In genomic region chr12:26126340-26127284, GRCh38 we compare ENCODE assay signal across 8 cellular contexts. TPM values are rescaled to one million over a fixed set of nuclear protein-coding genes. Genes with fewer than 3 reads are reported as not detected.
DNase-seq lines count a peak whose midpoint lies in the region; ATAC-seq and TF ChIP-seq lines count a peak whose summit lies in the region.

No MANE protein-coding gene starts in this region.

- peaks cover 96% of the 10 kb centered on the region for H3K27me3 ChIP-seq in HUES48 (ENCODE audit: control insufficient read depth, insufficient read depth, low read length)
- H3K27me3 ChIP-seq in SJCRH30, result 0 out of 2 replicates have a peak, but pooled peaks cover 6% of the 10 kb centered on the region
- H3K27me3 ChIP-seq in mammary epithelial cell (ENCODE audit: insufficient read depth, low read length), result no peaks in the 10 kb centered on the region
- peaks cover 98% of the 10 kb centered on the region for H3K27me3 ChIP-seq in iPS-20b (ENCODE audit: insufficient read depth, low read length)

- dilution Hi-C loops in mammary epithelial cell (cut with HindIII; ENCODE audit: low sequenced_read_pairs), result loop anchor here (10.0 kb wide), 1 partner anchor 118 kb away; no protein-coding TSS in a partner anchor

- BruUV-seq in mammary epithelial cell (replicated peaks; lab: Mats Ljungman, UMichigan), result TSS peak; percentile 16

- H3K4me1 ChIP-seq in HUES48 (ENCODE audit: control insufficient read depth, insufficient read depth, low read length) (peaks cover 25% of the 10 kb centered on the region), SJCRH30 (0 out of 2 replicates have a peak, but pooled peaks cover 6% of the 10 kb centered on the region), mammary epithelial cell (ENCODE audit: insufficient read depth, low read length) (peaks cover 25% of the 10 kb centered on the region), iPS-20b (ENCODE audit: insufficient read depth, low read length) (peaks cover 21% of the 10 kb centered on the region)

- H3K36me3 ChIP-seq in HUES48 (ENCODE audit: control insufficient read depth, insufficient read depth, low read length) (no peaks in the 10 kb centered on the region), SJCRH30 (no peaks in the 10 kb centered on the region), mammary epithelial cell (ENCODE audit: insufficient read depth, low read length) (no peaks in the 10 kb centered on the region), iPS-20b (ENCODE audit: insufficient read depth, low read depth, low read length) (no peaks in the 10 kb centered on the region)

- H3K4me3 ChIP-seq in HUES48 (ENCODE audit: low read depth, low read length) (peak overlapping the region; percentile 74), SJCRH30 (peak overlapping the region; percentile 62), mammary epithelial cell (replicated peaks in 1 of 3; ENCODE audit: insufficient read depth in 1 of 3, low read depth in 2 of 3, low read length in 3 of 3) (peak overlapping the region; percentile 63 to 90 (median 88)), iPS-20b (ENCODE audit: low read length) (peak overlapping the region; percentile 84), retinal pigment epithelial cell (ENCODE audit: low read length) (peak overlapping the region; percentile 57)

- ATAC-seq in GM19463 (IDR thresholded peaks at IDR 0.05; ENCODE audit: unreplicated experiment) (peak; percentile 35), HG03378 (IDR thresholded peaks at IDR 0.05; ENCODE audit: unreplicated experiment) (no peak)

- TF ChIP-seq CTCF in mammary epithelial cell (conservative IDR thresholded peaks at IDR 0.05 in 1 of 2, IDR thresholded peaks at IDR 0.05 in 1 of 2; ENCODE audit: extremely low read depth in 1 of 2, insufficient read depth in 1 of 2, low read depth in 1 of 2, low read length in 2 of 2) (peak in 1 of 2 donors; percentile 24), retinal pigment epithelial cell (conservative IDR thresholded peaks at IDR 0.05; ENCODE audit: low read depth, low read length) (peak; percentile 10)

- H2AFZ ChIP-seq in mammary epithelial cell (ENCODE audit: low read depth, low read length), result peak overlapping the region; percentile 90

- H3K9me3 ChIP-seq in HUES48 (ENCODE audit: control insufficient read depth, insufficient read depth, low read length) (no peaks in the 10 kb centered on the region), SJCRH30 (replicated peaks) (no peaks in the 10 kb centered on the region), mammary epithelial cell (replicated peaks; ENCODE audit: insufficient read depth, low read length) (no peaks in the 10 kb centered on the region), iPS-20b (ENCODE audit: insufficient read depth, low read depth, low read length) (no peaks in the 10 kb centered on the region)

- DNase-seq in DMS 273 treated with DMSO at 0.1 percent for 48 hours (lab: John Stamatoyannopoulos, UW), result peak; percentile 47
- DNase-seq in SJCRH30, result peak; percentile 82 to 86
- peak; percentile 89 for DNase-seq in mammary epithelial cell
- DNase-seq in retinal pigment epithelial cell (ENCODE audit: low read depth), result no peak

- H3K9ac ChIP-seq in HUES48 (ENCODE audit: low read depth, low read length), result no peak overlapping the region
- H3K9ac ChIP-seq in mammary epithelial cell (ENCODE audit: insufficient read depth, low read length), result peak overlapping the region; percentile 96
- H3K9ac ChIP-seq in iPS-20b (ENCODE audit: low read depth, low read length), result peak overlapping the region; percentile 58; the same call in 1 of the 2 replicates

- in situ Hi-C loops in mammary epithelial cell (cut with MboI; ENCODE audit: low sequenced_read_pairs in 2 of 2), result loop anchor here in 1 of 2 donors (10.0 kb wide), 1 partner anchor 168 kb away; no protein-coding TSS in a partner anchor

- no peak overlapping the region for H3K27ac ChIP-seq in HUES48 (ENCODE audit: low read depth, low read length)
- no peak overlapping the region; the same call in 1 of the 2 replicates for H3K27ac ChIP-seq in SJCRH30
- peak overlapping the region; percentile 94 for H3K27ac ChIP-seq in mammary epithelial cell (ENCODE audit: insufficient read depth, low read depth, low read length)
- H3K27ac ChIP-seq in iPS-20b (ENCODE audit: low read length), result no peak overlapping the region

- WGBS in mammary epithelial cell (ENCODE audit: low coverage, missing lambda C conversion rate), result 7% methylated on average over 37 of the region's 60 CpGs

- H3K79me2 ChIP-seq in mammary epithelial cell (ENCODE audit: insufficient read depth, low read length), result peaks cover 27% of the 10 kb centered on the region

- intact Hi-C loops in mammary epithelial cell (cut with micrococcal nuclease), result loop anchor here (1.0 to 10.0 kb wide), 5 partner anchors 27 to 708 kb away; partner anchors contain the start of gene ITPR2

- CTCF ChIA-PET in mammary epithelial cell (lab: Charles Lee; ENCODE audit: low non-redundant PET), result interaction anchor here (0.6 kb wide), 1 partner anchor 107 kb away, joined by 4 read pairs; no protein-coding TSS in a partner anchor

- H3K4me2 ChIP-seq in mammary epithelial cell (ENCODE audit: insufficient read depth, low read depth, low read length), result peak overlapping the region; percentile 99

- no peaks in the 10 kb centered on the region for H4K20me1 ChIP-seq in mammary epithelial cell (ENCODE audit: insufficient read depth, low read length)

RNA-seq across cellular contexts. Expression of gene BHLHE41, which starts 1.8 kb away (rescaled TPM):
- 3.1 and 4.1 TPM in 2 replicates for total RNA-seq in SJCRH30 (2014; rRNA removed; shearing (Covaris generic))
- total RNA-seq in mammary epithelial cell, result 10 to 100 TPM; 18.1 to 19.2 TPM
- 24.6 TPM for polyA plus RNA-seq in mammary epithelial cell
- 117 TPM for polyA minus RNA-seq in mammary epithelial cell
